In genomic region chr20:49278036-49278816, GRCh38 we compare ENCODE assay signal across 8 cellular contexts.
DNase-seq lines count a peak whose midpoint lies in the region; ATAC-seq lines count a peak whose summit lies in the region.

Gene ZNFX1, minus strand, starts transcription at chr20:49278057. Its CDS starts 2,218 bp downstream, at chr20:49275839.

- ATAC-seq in GM19023 (IDR thresholded peaks at IDR 0.05; ENCODE audit: unreplicated experiment) (peak; percentile 88), HG03280 (IDR thresholded peaks at IDR 0.05; ENCODE audit: unreplicated experiment) (peak; percentile 86)

- peak; percentile 97 for DNase-seq in AG08396 (ENCODE audit: low spot score)
- DNase-seq in NCI-H345 treated with DMSO at 0.1 percent for 48 hours (lab: John Stamatoyannopoulos, UW; ENCODE audit: unreplicated experiment) = peak; percentile 99
- DNase-seq in activated CD4-positive, CD25-positive, alpha-beta regulatory T cell (lab: John Stamatoyannopoulos, UW) = peak; percentile 96 to 98 (median 97)
- DNase-seq in central memory CD4-positive, alpha-beta T cell = peak; percentile 98
- DNase-seq in inferior parietal cortex (ENCODE audit: extremely low spot score) = peak; percentile 99
- peak; percentile 96 to 99 for DNase-seq in stimulated activated CD4-positive, alpha-beta T cell treated with anti-CD3 and anti-CD28 coated beads, Interleukin-12 subunit alpha, Interleukin-12 subunit beta, amount 100 ng/mL, for 24 hours (ENCODE audit: low read depth in 2 of 2)

Comparison
In these comparisons a context has a peak if more than half of its experiments do, and no peak if none do; other contexts are left out.
1. Peak in every context shown above with its lines: DNase-seq and ATAC-seq.